Comparison of ENCODE assay signal across 8 cellular contexts in the genomic region with DNA sequence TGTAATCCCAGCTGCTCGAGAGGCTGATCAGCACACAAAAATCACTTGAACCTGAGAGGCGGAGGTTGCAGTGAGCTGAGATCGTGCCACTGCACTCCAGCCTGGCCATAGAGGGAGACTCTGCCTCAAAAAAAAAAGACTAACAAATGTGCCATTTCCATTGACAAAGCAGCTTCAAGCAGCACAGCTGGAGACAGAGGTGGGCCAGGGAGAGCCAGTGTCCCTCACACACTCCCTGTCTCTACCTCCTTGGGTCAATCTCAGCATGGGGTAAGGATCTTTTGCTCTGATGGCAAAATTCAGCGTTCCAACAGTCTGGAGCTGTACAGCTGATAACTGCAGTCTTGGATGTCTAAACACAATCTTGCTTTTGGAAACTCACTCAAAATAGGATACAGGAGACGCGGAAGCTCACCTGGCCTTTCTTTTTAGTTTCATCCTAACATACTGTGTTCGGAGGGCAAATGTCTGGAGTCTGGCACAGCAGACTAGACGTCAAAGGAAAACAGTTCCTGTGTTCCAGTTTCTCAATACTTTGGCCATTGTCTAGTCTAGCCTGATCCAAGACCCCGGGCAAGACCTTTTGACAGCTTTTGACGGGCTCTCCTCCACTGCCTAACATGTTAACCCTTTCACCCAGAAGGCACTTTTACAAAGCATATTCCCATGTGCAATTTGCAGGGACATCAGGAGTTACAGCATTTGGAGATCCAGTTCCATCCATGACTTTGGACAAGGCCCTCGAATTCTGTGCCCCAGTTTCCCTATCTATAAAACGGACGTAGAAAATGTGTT. TPM values are rescaled to one million over a fixed set of nuclear protein-coding genes. Genes with fewer than 3 reads are reported as not detected.
DNase-seq lines count a peak whose midpoint lies in the region; ATAC-seq and TF ChIP-seq lines count a peak whose summit lies in the region.

No MANE protein-coding gene starts in this region.

- peak overlapping the region; percentile 69 for H3K4me3 Mint-ChIP-seq in stimulated activated effector memory CD8-positive, alpha-beta T cell treated with anti-CD3 and anti-CD28 coated beads, Interleukin-12 subunit alpha, Interleukin-12 subunit beta, amount 100 ng/mL, for 72 hours

- H3K9me3 Mint-ChIP-seq in activated naive CD4-positive, alpha-beta T cell treated with anti-CD3 and anti-CD28 coated beads, Interleukin-2, amount 50 U/mL, for 72 hours = no peaks in the 10 kb centered on the region
- H3K9me3 Mint-ChIP-seq in stimulated activated effector memory CD8-positive, alpha-beta T cell treated with anti-CD3 and anti-CD28 coated beads, Interleukin-12 subunit alpha, Interleukin-12 subunit beta, amount 100 ng/mL, for 72 hours = no peaks in the 10 kb centered on the region

- H3K27ac Mint-ChIP-seq in activated naive CD4-positive, alpha-beta T cell treated with anti-CD3 and anti-CD28 coated beads, Interleukin-2, amount 50 U/mL, for 72 hours = peak overlapping the region; percentile 37 to 79
- H3K27ac Mint-ChIP-seq in stimulated activated effector memory CD8-positive, alpha-beta T cell treated with anti-CD3 and anti-CD28 coated beads, Interleukin-12 subunit alpha, Interleukin-12 subunit beta, amount 100 ng/mL, for 72 hours = peak overlapping the region; percentile 85

- H3K4me1 Mint-ChIP-seq in stimulated activated effector memory CD8-positive, alpha-beta T cell treated with anti-CD3 and anti-CD28 coated beads, Interleukin-12 subunit alpha, Interleukin-12 subunit beta, amount 100 ng/mL, for 72 hours = peaks cover 40% of the 10 kb centered on the region

- H3K4me1 ChIP-seq in iPS DF 6.9 (ENCODE audit: control insufficient read depth, insufficient read depth, low read length) = peaks cover 16% of the 10 kb centered on the region

- H3K36me3 Mint-ChIP-seq in activated naive CD4-positive, alpha-beta T cell treated with anti-CD3 and anti-CD28 coated beads, Interleukin-2, amount 50 U/mL, for 72 hours = peaks cover 34 to 37% of the 10 kb centered on the region in 2 donors
- peaks cover 78% of the 10 kb centered on the region for H3K36me3 Mint-ChIP-seq in stimulated activated effector memory CD8-positive, alpha-beta T cell treated with anti-CD3 and anti-CD28 coated beads, Interleukin-12 subunit alpha, Interleukin-12 subunit beta, amount 100 ng/mL, for 72 hours

- no peaks in the 10 kb centered on the region for H3K9me3 ChIP-seq in iPS DF 6.9 (ENCODE audit: control insufficient read depth, insufficient read depth, low read length)

- ATAC-seq in activated naive CD4-positive, alpha-beta T cell treated with anti-CD3 and anti-CD28 coated beads, Interleukin-2, amount 50 U/mL, for 72 hours = no peak
- no peak for ATAC-seq in stimulated activated effector memory CD8-positive, alpha-beta T cell treated with anti-CD3 and anti-CD28 coated beads, Interleukin-12 subunit alpha, Interleukin-12 subunit beta, amount 100 ng/mL, for 72 hours
- ATAC-seq in activated CD4-positive, CD25-positive, alpha-beta regulatory T cell treated with anti-CD3 and anti-CD28 coated beads, Interleukin-2, amount 50 U/mL, for 24 hours = no peak
- ATAC-seq in HG03521 (IDR thresholded peaks at IDR 0.05; ENCODE audit: unreplicated experiment) (no peak), HG02763 (IDR thresholded peaks at IDR 0.05; ENCODE audit: unreplicated experiment) (no peak)

- peaks cover 19% of the 10 kb centered on the region; the same call in 1 of the 2 replicates for H3K36me3 ChIP-seq in iPS DF 6.9 (ENCODE audit: control insufficient read depth, insufficient read depth, low read length)

- H3K4me3 ChIP-seq in HL-60 (replicated peaks; ENCODE audit: insufficient read depth, low read length) (peak overlapping the region; percentile 74), iPS DF 6.9 (ENCODE audit: low read length) (peak overlapping the region; percentile 63; the same call in 1 of the 2 replicates)

- H3K27me3 ChIP-seq in HL-60 (ENCODE audit: insufficient read depth, poor library complexity, severe bottlenecking) (no peaks in the 10 kb centered on the region), iPS DF 6.9 (ENCODE audit: control insufficient read depth, insufficient read depth, low read length) (peaks cover 7% of the 10 kb centered on the region; the same call in 1 of the 2 replicates)

- no CpG with 5 or more reads among the region's 13 CpGs for WGBS in iPS DF 6.9 (ENCODE audit: insufficient coverage, insufficient read length)

- H3K27ac ChIP-seq in HL-60 (replicated peaks) (peak overlapping the region; percentile 62), iPS DF 6.9 (ENCODE audit: low read length) (no peak overlapping the region)

- DNase-seq in HL-60 (ENCODE audit: low read depth in 1 of 2, low spot score in 1 of 2) = no peak
- DNase-seq in activated naive CD4-positive, alpha-beta T cell treated with anti-CD3 and anti-CD28 coated beads, Interleukin-2, amount 50 U/mL, for 72 hours (ENCODE audit: low spot score in 2 of 2) = no peak
- DNase-seq in iPS DF 6.9 (ENCODE audit: low read depth, low spot score) = no peak
- DNase-seq in stimulated activated effector memory CD8-positive, alpha-beta T cell treated with anti-CD3 and anti-CD28 coated beads, Interleukin-12 subunit alpha, Interleukin-12 subunit beta, amount 100 ng/mL, for 72 hours (ENCODE audit: low spot score in 2 of 2) = no peak
- no peak for DNase-seq in foreskin melanocyte

- TF ChIP-seq CTCF in HL-60 (IDR thresholded peaks at IDR 0.05; ENCODE audit: insufficient read depth, low read length) = no peak

RNA-seq across cellular contexts. Expression of gene RCC2, which starts 2.9 kb away (rescaled TPM):
- total RNA-seq in activated naive CD4-positive, alpha-beta T cell treated with anti-CD3 and anti-CD28 coated beads, Interleukin-2, amount 50 U/mL, for 72 hours = 100 to 1,000 TPM; 113 to 132 TPM
